23 cellular contexts compared by ENCODE assay signal in the genomic region with DNA sequence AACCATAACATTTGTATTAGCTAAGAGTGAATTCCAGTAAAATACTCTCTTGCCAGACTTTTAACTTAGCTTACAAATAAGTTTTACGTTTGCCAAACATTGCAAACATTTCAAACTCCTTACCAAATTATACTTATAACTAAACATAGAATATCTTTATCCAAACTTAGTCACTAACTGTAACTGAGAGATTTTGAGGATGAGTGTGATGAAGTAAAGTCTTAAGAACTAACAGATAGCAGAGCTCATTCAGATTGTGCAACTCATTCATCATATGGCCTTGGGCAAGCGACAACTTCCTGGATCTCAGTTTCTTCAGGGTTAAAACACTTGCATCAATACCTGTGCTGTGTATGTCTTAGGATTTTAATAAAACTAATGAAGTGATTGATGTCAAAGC.
A peak's percentile ranks its signal among the peaks of the same experiment; 100 is the strongest.
DNase-seq lines count a peak whose midpoint lies in the region; ATAC-seq, FAIRE-seq and TF ChIP-seq lines count a peak whose summit lies in the region.
"Had no signal": no experiment of that assay in that cellular context is flagged by ENCODE, and none has a peak within 500 bp of the region (broad histone marks: within the 10 kb centered on the region; RNA-seq: fewer than 3 reads in every experiment).

No MANE protein-coding gene starts in this region.

- H3K27ac ChIP-seq in HepG2 (ENCODE audit: extremely low read length, insufficient read depth, low read length) = no peak overlapping the region
- no peak overlapping the region for H3K27ac ChIP-seq in right lobe of liver
- H3K27ac ChIP-seq: PC-9, SJCRH30 had no signal

- no peak for DNase-seq in HepG2 (ENCODE audit: low spot score)
- DNase-seq in right lobe of liver = no peak
- DNase-seq in NOMO-1 treated with dmso at 0.1 percent for 144 hours (lab: John Stamatoyannopoulos, UW; ENCODE audit: unreplicated experiment) = peak; percentile 6
- peak; percentile 26 for DNase-seq in epithelial cell of esophagus (ENCODE audit: low read depth)
- no peak for DNase-seq in NCI-H82 (lab: John Stamatoyannopoulos, UW)
- no peak for DNase-seq in islet precursor cell
- DNase-seq: 8988T; ACHN; BE2C; CD8-positive, alpha-beta memory T cell; DMS 273 treated with DMSO at 0.1 percent for 48 hours; DMS79 treated with DMSO at 0.1 percent for 48 hours; NCI-H2029; NCI-H446 treated with DMSO at 0.1 percent for 48 hours; NCI-H526; PC-9; SJCRH30 had no signal

- H3K4me2 ChIP-seq in HepG2 (ENCODE audit: low read depth, low read length) = no peak overlapping the region
- H3K4me2 ChIP-seq: PC-9 had no signal

- no peaks in the 10 kb centered on the region for H3K9me3 ChIP-seq in HepG2 (ENCODE audit: low read length)
- no peaks in the 10 kb centered on the region for H3K9me3 ChIP-seq in right lobe of liver
- H3K9me3 ChIP-seq: BE2C, SJCRH30 had no signal

- no TSS peak for BruUV-seq in HepG2 (replicated peaks; lab: Mats Ljungman, UMichigan)

- H3K4me3 ChIP-seq in HepG2 (replicated peaks in 1 of 3; ENCODE audit: insufficient read depth in 1 of 3, low read depth in 2 of 3, low read length in 3 of 3) (no peak overlapping the region), right lobe of liver (no peak overlapping the region), epithelial cell of esophagus (ENCODE audit: low read length) (no peak overlapping the region)
- H3K4me3 ChIP-seq: PC-9, SJCRH30 had no signal

- TF ChIP-seq CTCF in HepG2 (CRISPR knock-in tag; IDR thresholded peaks at IDR 0.05) (no peak), right lobe of liver (IDR thresholded peaks at IDR 0.05) (no peak), epithelial cell of esophagus (IDR thresholded peaks at IDR 0.05; ENCODE audit: insufficient read depth, low read depth, low read length, missing control alignments) (no peak)

- H3K36me3 ChIP-seq in HepG2 (replicated peaks in 1 of 2; ENCODE audit: control insufficient read depth in 1 of 2, insufficient read depth in 2 of 2, low read length in 2 of 2) (no peaks in the 10 kb centered on the region), right lobe of liver (no peaks in the 10 kb centered on the region)
- H3K36me3 ChIP-seq: BE2C, SJCRH30 had no signal

- H3K9ac ChIP-seq in HepG2 (ENCODE audit: insufficient read depth, low read depth, low read length) = no peak overlapping the region

- CTCF ChIA-PET in HepG2 (lab: Yijun Ruan, JAX; ENCODE audit: low intra/inter-chr PET ratio, low total read pairs) = no interaction called here

- POLR2A ChIA-PET in HepG2 (lab: Yijun Ruan, JAX) = no interaction called here

- no peak for ATAC-seq in HepG2
- no peak for ATAC-seq in right lobe of liver
- no peak for ATAC-seq in GM19328 (IDR thresholded peaks at IDR 0.05; ENCODE audit: unreplicated experiment)
- ATAC-seq in HG02884 (IDR thresholded peaks at IDR 0.05; ENCODE audit: unreplicated experiment) = no peak
- ATAC-seq: Right ventricle myocardium inferior, SK-N-SH treated with all-trans-retinoic acid at 6 μM for 48 hours had no signal

- H3K4me1 ChIP-seq in HepG2 (ENCODE audit: insufficient read depth, low read length) (no peaks in the 10 kb centered on the region), right lobe of liver (no peaks in the 10 kb centered on the region)
- H3K4me1 ChIP-seq: SJCRH30 had no signal

- WGBS in HepG2 (ENCODE audit: low lambda C conversion rate) = 10% methylated on average over 2 of the region's 2 CpGs
- 79% methylated on average over 2 of the region's 2 CpGs for WGBS in right lobe of liver (ENCODE audit: insufficient coverage, low coverage, low lambda C conversion rate, missing lambda C conversion rate)

- in situ Hi-C loops in HepG2 (cut with HindIII; ENCODE audit: extremely low pct_ligation_motif_present, low pct_unique_long_range_greater_than_20kb) = no loop called here

- no peaks in the 10 kb centered on the region; a peak in 2 of 5 replicates for H3K27me3 ChIP-seq in HepG2 (ENCODE audit: control insufficient read depth in 1 of 2, insufficient read depth in 2 of 2, low read length in 2 of 2)
- no peaks in the 10 kb centered on the region for H3K27me3 ChIP-seq in right lobe of liver
- H3K27me3 ChIP-seq: BE2C, SJCRH30 had no signal

- TF ChIP-seq EP300 in HepG2 (IDR thresholded peaks at IDR 0.05; ENCODE audit: low read depth in 2 of 2, low read length in 2 of 2) (no peak), HepG2 (CRISPR knock-in tag; IDR thresholded peaks at IDR 0.05; ENCODE audit: borderline replicate concordance) (no peak)

- no peak for TF ChIP-seq POLR2A in HepG2 (IDR thresholded peaks at IDR 0.05; ENCODE audit: insufficient read depth in 1 of 2, low read depth in 2 of 2, low read length in 2 of 2)
- TF ChIP-seq POLR2A in right lobe of liver (IDR thresholded peaks at IDR 0.05) = no peak

- no peak overlapping the region for H2AFZ ChIP-seq in HepG2 (ENCODE audit: low read length)
- H2AFZ ChIP-seq: PC-9 had no signal

- intact Hi-C loops in HepG2 (cut with micrococcal nuclease; ENCODE audit: unreplicated experiment) = no loop called here
- intact Hi-C loops in right lobe of liver (cut with DNase I) = no loop called here

- TF ChIP-seq RAD21 in HepG2 (CRISPR knock-in tag; IDR thresholded peaks at IDR 0.05) = no peak

- H3K79me2 ChIP-seq in HepG2 (ENCODE audit: insufficient read depth, low read length) = no peaks in the 10 kb centered on the region

- FAIRE-seq in HepG2 (lab: Jason Lieb, UNC) = no peak
- FAIRE-seq: GM19239, H54 had no signal

- no peaks in the 10 kb centered on the region for H4K20me1 ChIP-seq in HepG2 (ENCODE audit: insufficient read depth, low read length)

TF ChIP-seq in HepG2, 621 proteins besides CTCF, POLR2A, EP300 and RAD21:
- TF ChIP-seq HOXA9 (CRISPR knock-in tag; IDR thresholded peaks at IDR 0.05; ENCODE audit: borderline replicate concordance) (no peak), CEBPB (IDR thresholded peaks at IDR 0.05; ENCODE audit: borderline replicate concordance, low read depth, low read length) (peak; percentile 41; the same call in 1 of the 2 replicates)
TF ChIP-seq in HepG2: peak in this region for 1.

Comparison
In these comparisons a context has a peak if more than half of its experiments do, and no peak if none do; other contexts are left out.
1. DNase-seq: peak in NOMO-1 treated with dmso at 0.1 percent for 144 hours (single experiment) and epithelial cell of esophagus (single experiment); none in HepG2 (single experiment), right lobe of liver (0 of 3), NCI-H82 (single experiment) and islet precursor cell (single experiment).